In genomic region chr18:21739604-21740473, GRCh38 we compare ENCODE assay signal across 8 cellular contexts. TPM values are rescaled to one million over a fixed set of nuclear protein-coding genes. Genes with fewer than 3 reads are reported as not detected.
A peak's percentile ranks its signal among the peaks of the same experiment; 100 is the strongest.
DNase-seq lines count a peak whose midpoint lies in the region; ATAC-seq, FAIRE-seq and TF ChIP-seq lines count a peak whose summit lies in the region.

No MANE protein-coding gene starts in this region.

- H3K9me3 Mint-ChIP-seq in activated naive CD8-positive, alpha-beta T cell treated with anti-CD3 and anti-CD28 coated beads for 36 hours = peaks cover 13% of the 10 kb centered on the region

- peak overlapping the region; percentile 92 for H3K27ac ChIP-seq in C4-2B
- peak overlapping the region; percentile 38 to 40 for H3K27ac ChIP-seq in kidney (ENCODE audit: low read depth in 2 of 2, low read length in 2 of 2)
- H3K27ac ChIP-seq in substantia nigra (ENCODE audit: low read depth, low read length, poor library complexity, severe bottlenecking) = peak overlapping the region; percentile 44

- H3K9ac ChIP-seq in kidney (ENCODE audit: low read length in 2 of 2) = peak overlapping the region; percentile 34 to 68

- H3K4me1 Mint-ChIP-seq in activated naive CD8-positive, alpha-beta T cell treated with anti-CD3 and anti-CD28 coated beads for 36 hours = peaks cover 27% of the 10 kb centered on the region

- DNase-seq in activated naive CD8-positive, alpha-beta T cell treated with anti-CD3 and anti-CD28 coated beads for 36 hours = no peak
- DNase-seq in kidney = peak; percentile 75
- peak in 2 of 49 donors; percentile 2 to 3 for DNase-seq in substantia nigra (lab: John Stamatoyannopoulos, UW)
- DNase-seq in stimulated activated naive CD4-positive, alpha-beta T cell (lab: John Stamatoyannopoulos, UW) = no peak

- no peak for TF ChIP-seq CTCF in C4-2B (conservative IDR thresholded peaks at IDR 0.05)
- no peak for TF ChIP-seq CTCF in kidney (IDR thresholded peaks at IDR 0.05; ENCODE audit: borderline replicate concordance, extremely low read depth, insufficient read depth)

- no peaks in the 10 kb centered on the region for H3K36me3 ChIP-seq in kidney (ENCODE audit: control insufficient read depth in 1 of 2, insufficient read depth in 2 of 2, low read length in 2 of 2)

- no peak for FAIRE-seq in kidney (lab: Jason Lieb, UNC)

- H3K27ac Mint-ChIP-seq in activated naive CD8-positive, alpha-beta T cell treated with anti-CD3 and anti-CD28 coated beads for 36 hours = peak overlapping the region; percentile 96

- peak overlapping the region; percentile 94 for H3K4me3 Mint-ChIP-seq in activated naive CD8-positive, alpha-beta T cell treated with anti-CD3 and anti-CD28 coated beads for 36 hours

- intact Hi-C loops in kidney (cut with DNase I) = no loop called here

- peak overlapping the region; percentile 60 to 79 for H3K4me3 ChIP-seq in kidney (ENCODE audit: low read length in 2 of 2)

- no peaks in the 10 kb centered on the region for H3K27me3 Mint-ChIP-seq in activated naive CD8-positive, alpha-beta T cell treated with anti-CD3 and anti-CD28 coated beads for 36 hours

- peak; percentile 3 for ATAC-seq in GM21360 (IDR thresholded peaks at IDR 0.05; ENCODE audit: unreplicated experiment)
- peak; percentile 9 for ATAC-seq in HG03565 (IDR thresholded peaks at IDR 0.05; ENCODE audit: unreplicated experiment)
- ATAC-seq in GM18520 (IDR thresholded peaks at IDR 0.05; ENCODE audit: unreplicated experiment) = no peak

- peaks cover 15% of the 10 kb centered on the region for H3K36me3 Mint-ChIP-seq in activated naive CD8-positive, alpha-beta T cell treated with anti-CD3 and anti-CD28 coated beads for 36 hours

- peaks cover 0 to 6% of the 10 kb centered on the region in 2 donors for H3K4me1 ChIP-seq in kidney (ENCODE audit: control insufficient read depth in 1 of 2, insufficient read depth in 1 of 2, low read depth in 1 of 2, low read length in 2 of 2)

- H3K9me3 ChIP-seq in kidney (ENCODE audit: control insufficient read depth in 1 of 2, low read length in 2 of 2) = no peaks in the 10 kb centered on the region

RNA-seq across cellular contexts. Expression of gene MIB1, which starts 0.8 kb away (rescaled TPM):
- 10 to 100 TPM; 27.3 to 27.9 TPM for total RNA-seq in activated naive CD8-positive, alpha-beta T cell treated with anti-CD3 and anti-CD28 coated beads for 36 hours
- total RNA-seq in kidney = 38.6 TPM
- 4.5 TPM for polyA plus RNA-seq in kidney (ENCODE audit: insufficient read depth, low read depth, low replicate concordance)

RNA-seq across cellular contexts. Expression of gene ABHD3, which starts 35.3 kb away (rescaled TPM):
- 10 to 100 TPM; 18.1 to 18.8 TPM for total RNA-seq in activated naive CD8-positive, alpha-beta T cell treated with anti-CD3 and anti-CD28 coated beads for 36 hours
- 18.9 TPM for total RNA-seq in kidney
- polyA plus RNA-seq in kidney (ENCODE audit: insufficient read depth, low read depth, low replicate concordance) = 13.1 TPM

Comparison
In these comparisons a context has a peak if more than half of its experiments do, and no peak if none do; other contexts are left out.
1. H3K27ac ChIP-seq: peak in every context shown above with its lines; median percentile 92 in C4-2B; 44 in substantia nigra; 39 in kidney.